13 cellular contexts compared by ENCODE assay signal in the genomic region with DNA sequence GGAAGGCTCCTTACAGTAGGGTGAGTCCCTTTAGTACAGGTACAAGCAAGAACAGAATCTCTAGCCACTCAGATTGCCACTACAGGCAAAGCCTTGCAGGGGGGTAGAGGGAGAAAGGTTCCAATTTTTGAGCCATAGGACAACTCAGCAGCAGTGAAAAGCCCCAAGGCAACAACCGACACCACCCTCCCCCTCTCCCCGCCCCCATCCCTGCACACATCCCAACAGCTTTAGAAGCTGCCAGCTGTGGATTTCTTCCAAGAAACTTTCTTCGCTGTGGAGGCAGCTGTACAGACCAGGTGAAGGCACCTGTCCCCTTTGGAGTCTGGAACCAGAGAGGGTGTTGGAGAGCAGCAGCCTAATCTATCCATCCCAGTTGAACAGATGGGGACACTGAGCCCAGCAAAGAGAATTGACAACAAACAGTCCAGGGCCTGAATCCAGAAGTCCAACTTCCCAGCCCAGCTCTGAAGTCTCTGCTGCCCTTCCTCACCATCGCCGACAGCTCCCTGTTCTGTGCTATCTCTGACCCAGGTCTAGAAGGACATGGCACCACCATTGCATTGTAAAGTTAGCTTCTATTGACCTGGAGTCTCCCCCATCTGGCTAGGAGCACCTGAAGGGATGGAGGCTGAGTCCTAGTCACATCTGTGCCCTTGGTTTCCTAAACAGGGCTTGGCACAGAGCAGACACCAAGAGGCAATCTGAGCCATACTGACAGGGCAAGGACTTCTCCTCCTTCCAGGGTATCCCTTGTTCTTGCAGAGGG. TPM values are rescaled to one million over a fixed set of nuclear protein-coding genes. Genes with fewer than 3 reads are reported as not detected.
DNase-seq lines count a peak whose midpoint lies in the region; ATAC-seq, FAIRE-seq and TF ChIP-seq lines count a peak whose summit lies in the region.
"Had no signal": no experiment of that assay in that cellular context is flagged by ENCODE, and none has a peak within 500 bp of the region (broad histone marks: within the 10 kb centered on the region; RNA-seq: fewer than 3 reads in every experiment).

No MANE protein-coding gene starts in this region.

- H3K9me3 Mint-ChIP-seq in activated CD4-positive, alpha-beta T cell treated with anti-CD3 and anti-CD28 coated beads, Interleukin-2, amount 10 ng/mL, durations not matched to agents 24 days and 14 days = no peaks in the 10 kb centered on the region
- H3K9me3 Mint-ChIP-seq: activated naive CD8-positive, alpha-beta T cell treated with anti-CD3 and anti-CD28 coated beads, Interleukin-2, amount 50 U/mL, for 24 hours had no signal

- no peak overlapping the region for H3K4me3 Mint-ChIP-seq in activated CD4-positive, alpha-beta T cell treated with anti-CD3 and anti-CD28 coated beads, Interleukin-2, amount 10 ng/mL, durations not matched to agents 24 days and 14 days
- H3K4me3 Mint-ChIP-seq: activated CD8-positive, alpha-beta T cell treated with anti-CD3 and anti-CD28 coated beads, Interleukin-2, amount 10 ng/mL, durations not matched to agents 7 days and 5 days; activated naive CD8-positive, alpha-beta T cell treated with anti-CD3 and anti-CD28 coated beads, Interleukin-2, amount 50 U/mL, for 24 hours had no signal

- intact Hi-C loops in breast epithelium (cut with DNase I; ENCODE audit: low total_unique reads) (no loop called here), kidney (cut with DNase I) (no loop called here)
- intact Hi-C loops in activated CD4-positive, alpha-beta T cell treated with anti-CD3 and anti-CD28 coated beads, Interleukin-2, amount 10 ng/mL, durations not matched to agents 24 days and 14 days (cut with micrococcal nuclease) = no loop called here

- no peak for TF ChIP-seq POLR2A in breast epithelium (IDR thresholded peaks at IDR 0.05)

- H3K4me3 ChIP-seq in breast epithelium = peak overlapping the region; percentile 40 to 80 (median 64)
- H3K4me3 ChIP-seq in kidney (ENCODE audit: low read length in 2 of 2) = peak overlapping the region in 1 of 2 donors; percentile 21
- H3K4me3 ChIP-seq in stomach smooth muscle (ENCODE audit: low read length in 2 of 2) = peak overlapping the region; percentile 86 to 89

- H3K9ac ChIP-seq in kidney (ENCODE audit: low read length in 2 of 2) (peak overlapping the region in 1 of 2 donors; percentile 46), stomach smooth muscle (ENCODE audit: low read length in 2 of 2) (peak overlapping the region; percentile 62 to 81)

- peaks cover 0 to 26% of the 10 kb centered on the region in 2 donors for H3K4me1 ChIP-seq in breast epithelium
- H3K4me1 ChIP-seq in kidney (ENCODE audit: control insufficient read depth in 1 of 2, insufficient read depth in 1 of 2, low read depth in 1 of 2, low read length in 2 of 2) = peaks cover 6 to 31% of the 10 kb centered on the region in 2 donors
- H3K4me1 ChIP-seq in stomach smooth muscle (ENCODE audit: control insufficient read depth, insufficient read depth, low read length) = peaks cover 67% of the 10 kb centered on the region

- no peaks in the 10 kb centered on the region for H3K36me3 Mint-ChIP-seq in activated CD4-positive, alpha-beta T cell treated with anti-CD3 and anti-CD28 coated beads, Interleukin-2, amount 10 ng/mL, durations not matched to agents 24 days and 14 days (ENCODE audit: low read depth)

- peaks cover 3% of the 10 kb centered on the region for H3K4me1 Mint-ChIP-seq in activated CD4-positive, alpha-beta T cell treated with anti-CD3 and anti-CD28 coated beads, Interleukin-2, amount 10 ng/mL, durations not matched to agents 24 days and 14 days

- peak; percentile 20 for DNase-seq in HT-29 (ENCODE audit: low spot score)
- DNase-seq in breast epithelium (ENCODE audit: low spot score in 2 of 2) = peak in 1 of 2 donors; percentile 70
- no peak for DNase-seq in kidney
- DNase-seq in AG08396 (ENCODE audit: low spot score) = no peak
- DNase-seq in activated CD4-positive, alpha-beta T cell treated with anti-CD3 and anti-CD28 coated beads, Interleukin-2, amount 10 ng/mL, durations not matched to agents 24 days and 14 days = no peak
- no peak for DNase-seq in RPMI8226
- DNase-seq: activated CD8-positive, alpha-beta T cell treated with anti-CD3 and anti-CD28 coated beads, Interleukin-2, amount 10 ng/mL, durations not matched to agents 7 days and 5 days; activated naive CD8-positive, alpha-beta T cell treated with anti-CD3 and anti-CD28 coated beads, Interleukin-2, amount 50 U/mL, for 24 hours; stimulated activated CD4-positive, alpha-beta T cell treated with anti-CD3 and anti-CD28 coated beads, Interleukin-2, amount 100 ng/mL, for 24 hours had no signal

- H3K27ac ChIP-seq in breast epithelium = peak overlapping the region; percentile 92 to 94
- H3K27ac ChIP-seq in kidney (ENCODE audit: low read depth in 2 of 2, low read length in 2 of 2) = peak overlapping the region; percentile 79 to 82
- peak overlapping the region; percentile 82 for H3K27ac ChIP-seq in stomach smooth muscle (ENCODE audit: low read length)

- H3K27me3 Mint-ChIP-seq in activated CD4-positive, alpha-beta T cell treated with anti-CD3 and anti-CD28 coated beads, Interleukin-2, amount 10 ng/mL, durations not matched to agents 24 days and 14 days = peaks cover 35% of the 10 kb centered on the region

- no peak for FAIRE-seq in kidney (lab: Jason Lieb, UNC)
- FAIRE-seq: GM18507 had no signal

- no peaks in the 10 kb centered on the region for H3K27me3 ChIP-seq in breast epithelium
- no peaks in the 10 kb centered on the region for H3K27me3 ChIP-seq in stomach smooth muscle (ENCODE audit: control insufficient read depth in 1 of 2, insufficient read depth in 2 of 2, low read length in 2 of 2)

- no peaks in the 10 kb centered on the region for H3K9me3 ChIP-seq in breast epithelium
- H3K9me3 ChIP-seq in kidney (ENCODE audit: control insufficient read depth in 1 of 2, low read length in 2 of 2) = no peaks in the 10 kb centered on the region
- no peaks in the 10 kb centered on the region for H3K9me3 ChIP-seq in stomach smooth muscle (ENCODE audit: control insufficient read depth in 2 of 2, low read length in 2 of 2)

- TF ChIP-seq CTCF in breast epithelium (IDR thresholded peaks at IDR 0.05) (no peak), kidney (IDR thresholded peaks at IDR 0.05; ENCODE audit: borderline replicate concordance, extremely low read depth, insufficient read depth) (no peak)

- no peak for ATAC-seq in HG02678 (IDR thresholded peaks at IDR 0.05; ENCODE audit: unreplicated experiment)
- ATAC-seq: activated CD8-positive, alpha-beta T cell treated with anti-CD3 and anti-CD28 coated beads, Interleukin-2, amount 10 ng/mL, durations not matched to agents 7 days and 5 days; activated naive CD8-positive, alpha-beta T cell treated with anti-CD3 and anti-CD28 coated beads, Interleukin-2, amount 50 U/mL, for 24 hours had no signal

- no peaks in the 10 kb centered on the region for H3K36me3 ChIP-seq in breast epithelium
- H3K36me3 ChIP-seq in kidney (ENCODE audit: control insufficient read depth in 1 of 2, insufficient read depth in 2 of 2, low read length in 2 of 2) = no peaks in the 10 kb centered on the region
- peaks cover 12% of the 10 kb centered on the region in 2 donors for H3K36me3 ChIP-seq in stomach smooth muscle (ENCODE audit: control insufficient read depth in 2 of 2, insufficient read depth in 2 of 2, low read length in 2 of 2)

- H3K27ac Mint-ChIP-seq in activated CD4-positive, alpha-beta T cell treated with anti-CD3 and anti-CD28 coated beads, Interleukin-2, amount 10 ng/mL, durations not matched to agents 24 days and 14 days = no peak overlapping the region
- H3K27ac Mint-ChIP-seq: activated CD8-positive, alpha-beta T cell treated with anti-CD3 and anti-CD28 coated beads, Interleukin-2, amount 10 ng/mL, durations not matched to agents 7 days and 5 days; activated naive CD8-positive, alpha-beta T cell treated with anti-CD3 and anti-CD28 coated beads, Interleukin-2, amount 50 U/mL, for 24 hours had no signal

RNA-seq across cellular contexts. Expression of gene TENT5B, which starts 2.2 kb away (rescaled TPM):
- total RNA-seq in HT-29 (2014; rRNA removed; shearing (Covaris generic)) = 1.9 and 2.3 TPM in 2 replicates
- total RNA-seq in breast epithelium (10 to 100 TPM; 15.2 to 46.2 (median 23.9) TPM), kidney (10.2 TPM)
- polyA plus RNA-seq in kidney (ENCODE audit: insufficient read depth, low read depth, low replicate concordance) = 12.6 TPM
- not detected in 2 replicates for total RNA-seq in activated CD4-positive, alpha-beta T cell treated with anti-CD3 and anti-CD28 coated beads, Interleukin-2, amount 10 ng/mL, durations not matched to agents 24 days and 14 days
- total RNA-seq: activated CD8-positive, alpha-beta T cell treated with anti-CD3 and anti-CD28 coated beads, Interleukin-2, amount 10 ng/mL, durations not matched to agents 7 days and 5 days had no signal

RNA-seq across cellular contexts. Expression of gene TRNP1, which starts 16.9 kb away (rescaled TPM):
- 182 and 203 TPM in 2 replicates for total RNA-seq in HT-29 (2014; rRNA removed; shearing (Covaris generic))
- 10 to 100 TPM in 2 of 3 donors, 1 to 10 TPM in 1; 1.6 to 27.8 (median 16.7) TPM for total RNA-seq in breast epithelium
- 38.3 TPM for total RNA-seq in kidney
- 33.0 TPM for polyA plus RNA-seq in kidney (ENCODE audit: insufficient read depth, low read depth, low replicate concordance)
- total RNA-seq in activated CD4-positive, alpha-beta T cell treated with anti-CD3 and anti-CD28 coated beads, Interleukin-2, amount 10 ng/mL, durations not matched to agents 24 days and 14 days = 1.3 and 2.2 TPM in 2 replicates
- total RNA-seq: activated CD8-positive, alpha-beta T cell treated with anti-CD3 and anti-CD28 coated beads, Interleukin-2, amount 10 ng/mL, durations not matched to agents 7 days and 5 days had no signal

RNA-seq across cellular contexts. Expression of gene KDF1, which starts 50.1 kb away (rescaled TPM):
- total RNA-seq in HT-29 (2014; rRNA removed; shearing (Covaris generic)) = 47.1 and 48.7 TPM in 2 replicates
- total RNA-seq in breast epithelium (10 to 100 TPM in 2 of 3 donors, not detected in 1; 10.8 to 22.2 TPM), kidney (14.1 TPM)
- polyA plus RNA-seq in kidney (ENCODE audit: insufficient read depth, low read depth, low replicate concordance) = 19.3 TPM
- total RNA-seq in activated CD4-positive, alpha-beta T cell treated with anti-CD3 and anti-CD28 coated beads, Interleukin-2, amount 10 ng/mL, durations not matched to agents 24 days and 14 days = not detected in 2 replicates
- total RNA-seq: activated CD8-positive, alpha-beta T cell treated with anti-CD3 and anti-CD28 coated beads, Interleukin-2, amount 10 ng/mL, durations not matched to agents 7 days and 5 days; myocyte had no signal
